ENCODE assay signal across 19 cellular contexts in genomic region chr15:38635170-38635569, GRCh38.
"Had no signal": no experiment of that assay in that cellular context is flagged by ENCODE, and none has a peak within 500 bp of the region (broad histone marks: within the 10 kb centered on the region; RNA-seq: fewer than 3 reads in every experiment).

No MANE protein-coding gene starts in this region.

- H3K9me3 Mint-ChIP-seq: effector memory CD8-positive, alpha-beta T cell; mesothelial cell of epicardium; naive B cell had no signal

- H3K4me2 ChIP-seq: hepatocyte had no signal

- H2AFZ ChIP-seq: hepatocyte had no signal

- H3K27ac ChIP-seq: coronary artery, esophagus muscularis mucosa, foreskin keratinocyte, gastroesophageal sphincter, heart left ventricle, hepatocyte, left lung, lower lobe of right lung had no signal

- H3K36me3 Mint-ChIP-seq: mesothelial cell of epicardium, naive B cell had no signal

- H3K4me3 Mint-ChIP-seq: effector memory CD8-positive, alpha-beta T cell; mesothelial cell of epicardium; naive B cell had no signal

- H3K4me1 ChIP-seq: esophagus muscularis mucosa, foreskin keratinocyte, gastroesophageal sphincter, heart left ventricle, left lung, lower lobe of right lung had no signal

- H3K27me3 Mint-ChIP-seq: effector memory CD8-positive, alpha-beta T cell; naive B cell had no signal

- H3K4me3 ChIP-seq: coronary artery, dorsolateral prefrontal cortex, esophagus muscularis mucosa, gastroesophageal sphincter, heart left ventricle, hepatocyte, left lung, lower lobe of right lung, mucosa of descending colon had no signal

- H3K4me1 Mint-ChIP-seq: mesothelial cell of epicardium had no signal

- H3K9me3 ChIP-seq: esophagus muscularis mucosa, gastroesophageal sphincter, heart left ventricle, left lung, lower lobe of right lung, mucosa of descending colon had no signal

- H3K27ac Mint-ChIP-seq: mesothelial cell of epicardium, naive B cell had no signal

- H3K27me3 ChIP-seq: dorsolateral prefrontal cortex, esophagus muscularis mucosa, gastroesophageal sphincter, hepatocyte, left lung had no signal

- DNase-seq: dermis blood vessel endothelial cell; dorsolateral prefrontal cortex; effector CD8-positive, alpha-beta T cell; effector memory CD8-positive, alpha-beta T cell; foreskin keratinocyte; heart left ventricle; hypothalamus; left cardiac atrium; left lung; left ventricle myocardium superior; lower lobe of right lung; mesenchymal stem cell; mucosa of descending colon; naive B cell had no signal

- H3K36me3 ChIP-seq: esophagus muscularis mucosa, gastroesophageal sphincter, heart left ventricle, left lung, lower lobe of right lung had no signal

- ATAC-seq: effector memory CD8-positive, alpha-beta T cell; foreskin keratinocyte; gastroesophageal sphincter; heart left ventricle; left cardiac atrium; left lung; left ventricle myocardium superior; lower lobe of right lung; mucosa of descending colon had no signal

- H3K79me2 ChIP-seq: hepatocyte had no signal
